In genomic region chr10:130080461-130080814, GRCh38 we compare ENCODE assay signal across 20 cellular contexts. TPM values are rescaled to one million over a fixed set of nuclear protein-coding genes. Genes with fewer than 3 reads are reported as not detected.
"Had no signal": no experiment of that assay in that cellular context is flagged by ENCODE, and none has a peak within 500 bp of the region (broad histone marks: within the 10 kb centered on the region; RNA-seq: fewer than 3 reads in every experiment).

No MANE protein-coding gene starts in this region.

- H3K4me1 ChIP-seq: SJSA1 had no signal

- H3K27me3 ChIP-seq: SJSA1 had no signal

- H3K27ac ChIP-seq: SJSA1 had no signal

- H3K9me3 ChIP-seq: SJSA1 had no signal

- H3K36me3 ChIP-seq: SJSA1 had no signal

- DNase-seq: KBM-7, MV-4-11, NCI-H1048, NCI-H1105, NCI-H1417, NCI-H1436 treated with DMSO at 0.1 percent for 48 hours, NCI-H1694, NCI-H187 treated with DMSO at 0.1 percent for 48 hours, NCI-H2029 treated with DMSO at 0.1 percent for 48 hours, NCI-H2171 treated with DMSO at 0.1 percent for 48 hours, NCI-H345, NCI-H446 treated with DMSO at 0.1 percent for 48 hours, NCI-H510A treated with DMSO at 0.1 percent for 48 hours, NCI-H526, NCI-H82, Right ventricle myocardium superior, RPMI8226, SIG-M5 had no signal

- H3K4me3 ChIP-seq: SJSA1 had no signal

RNA-seq across cellular contexts. Expression of gene C10orf143, which starts 30.2 kb away (rescaled TPM):
- total RNA-seq: HT-29 had no signal
